ENCODE assay signal across 17 cellular contexts in genomic region chr10:90222372-90222771, GRCh38.
DNase-seq lines count a peak whose midpoint lies in the region; ATAC-seq and TF ChIP-seq lines count a peak whose summit lies in the region.
"Had no signal": no experiment of that assay in that cellular context is flagged by ENCODE, and none has a peak within 500 bp of the region (broad histone marks: within the 10 kb centered on the region; RNA-seq: fewer than 3 reads in every experiment).

No MANE protein-coding gene starts in this region.

- H3K27ac ChIP-seq in HCT116 (ENCODE audit: low read depth, low read length) (peak overlapping the region; percentile 87), coronary artery (no peak overlapping the region), left ventricle myocardium inferior (replicated peaks) (no peak overlapping the region)
- H3K27ac ChIP-seq: ovary had no signal

- H3K4me3 ChIP-seq in HCT116 (replicated peaks in 1 of 2; ENCODE audit: low read depth in 1 of 2, low read length in 2 of 2) (peak overlapping the region in 1 of 2 experiments; percentile 14; a peak in 1 of 4 replicates), fibroblast of the aortic adventitia (ENCODE audit: low read depth, low read length) (no peak overlapping the region), skeletal muscle cell (ENCODE audit: low read depth, low read length) (no peak overlapping the region), coronary artery (no peak overlapping the region), left ventricle myocardium inferior (no peak overlapping the region)
- H3K4me3 ChIP-seq: ovary had no signal

- no peaks in the 10 kb centered on the region for H3K79me2 ChIP-seq in HCT116 (ENCODE audit: insufficient read depth, low read length)

- peak overlapping the region; percentile 28 for H2AFZ ChIP-seq in HCT116 (ENCODE audit: low read depth, low read length, poor library complexity, severe bottlenecking)

- peak overlapping the region; percentile 42 for H3K9ac ChIP-seq in HCT116 (ENCODE audit: low read length)

- no peaks in the 10 kb centered on the region for H4K20me1 ChIP-seq in HCT116 (ENCODE audit: insufficient read depth)

- TF ChIP-seq RAD21 in HCT116 (IDR thresholded peaks at IDR 0.05; ENCODE audit: low read depth) = 0 out of 2 replicates have a peak, but pooled peaks have one; percentile 2

- no peak for TF ChIP-seq POLR2A in HCT116 (IDR thresholded peaks at IDR 0.05; ENCODE audit: borderline replicate concordance, extremely low read depth, insufficient read depth, insufficient read length)

- POLR2A ChIA-PET in HCT116 (lab: Charles Lee) = no interaction called here

- peak; percentile 56 for ATAC-seq in HCT116
- ATAC-seq: esophagus mucosa, left lobe of liver had no signal

- TF ChIP-seq CTCF in HCT116 (IDR thresholded peaks at IDR 0.05 in 2 of 3, conservative IDR thresholded peaks at IDR 0.05 in 1 of 3; ENCODE audit: borderline replicate concordance in 1 of 3, insufficient read depth in 1 of 3, low read depth in 2 of 3, low read length in 2 of 3) = no peak
- TF ChIP-seq CTCF in fibroblast of the aortic adventitia (IDR thresholded peaks at IDR 0.05; ENCODE audit: insufficient read depth, low read length) = no peak
- TF ChIP-seq CTCF in coronary artery (IDR thresholded peaks at IDR 0.05) = no peak
- no peak for TF ChIP-seq CTCF in left ventricle myocardium inferior (IDR thresholded peaks at IDR 0.05; ENCODE audit: borderline replicate concordance)
- no peak for TF ChIP-seq CTCF in GM20000 (IDR thresholded peaks at IDR 0.05; ENCODE audit: extremely low read depth, missing control alignments)

- DNase-seq in HCT116 (ENCODE audit: low read depth, low spot score) = peak; percentile 45
- peak; percentile 41 for DNase-seq in T1000 (lab: John Stamatoyannopoulos, UW)
- peak; percentile 76 for DNase-seq in fibroblast of the aortic adventitia (ENCODE audit: low read depth)
- DNase-seq in skeletal muscle cell (ENCODE audit: low read depth) = peak; percentile 83
- DNase-seq in coronary artery (ENCODE audit: low spot score) = no peak
- no peak for DNase-seq in left ventricle myocardium inferior
- no peak for DNase-seq in GM20000 (ENCODE audit: low spot score)
- no peak for DNase-seq in SHP77 (lab: John Stamatoyannopoulos, UW)
- DNase-seq: CD8-positive, alpha-beta memory T cell; central memory CD4-positive, alpha-beta T cell; NCI-H1436 treated with DMSO at 0.1 percent for 48 hours; NCI-H748 treated with DMSO at 0.1 percent for 48 hours; ovary; stimulated activated CD4-positive, alpha-beta T cell treated with anti-CD3 and anti-CD28 coated beads, Interleukin-2, amount 100 ng/mL, for 24 hours; stimulated activated naive CD4-positive, alpha-beta T cell had no signal

- no peaks in the 10 kb centered on the region for H3K27me3 ChIP-seq in HCT116 (ENCODE audit: insufficient read depth, low read length)
- H3K27me3 ChIP-seq in left ventricle myocardium inferior (ENCODE audit: low read depth) = no peaks in the 10 kb centered on the region
- H3K27me3 ChIP-seq: ovary had no signal

- H3K9me3 ChIP-seq in HCT116 (ENCODE audit: control insufficient read depth in 1 of 2, insufficient read depth in 1 of 2, low read depth in 1 of 2, low read length in 2 of 2) (0 out of 4 replicates have a peak, but pooled peaks cover 0 to 4% of the 10 kb centered on the region in 2 experiments), left ventricle myocardium inferior (replicated peaks) (no peaks in the 10 kb centered on the region)
- H3K9me3 ChIP-seq: ovary had no signal

- peaks cover 0 to 25% of the 10 kb centered on the region in 2 experiments; a peak in 1 of 4 replicates for H3K36me3 ChIP-seq in HCT116 (ENCODE audit: control insufficient read depth in 1 of 2, insufficient read depth in 2 of 2, low read length in 2 of 2)
- H3K36me3 ChIP-seq in left ventricle myocardium inferior = no peaks in the 10 kb centered on the region
- H3K36me3 ChIP-seq: ovary had no signal

- intact Hi-C loops in HCT116 (cut with micrococcal nuclease) = loop anchor here (10.0 kb wide), 1 partner anchor 632 kb away; the partner anchor contains the start of gene HTR7
- intact Hi-C loops in left ventricle myocardium inferior (cut with micrococcal nuclease) = no loop called here

- CTCF ChIA-PET in HCT116 (lab: Charles Lee) = no interaction called here

- no peaks in the 10 kb centered on the region for H3K9me2 ChIP-seq in HCT116 (ENCODE audit: insufficient read depth)

- no TSS peak for BruUV-seq in HCT116 (replicated peaks; lab: Mats Ljungman, UMichigan)

- RAD21 ChIA-PET in HCT116 (lab: Charles Lee; ENCODE audit: low non-redundant PET in 1 of 2, low total read pairs in 2 of 2, uncharacterized antibody in 2 of 2, unreplicated experiment in 2 of 2) = no interaction called here

- H3K4me1 ChIP-seq in HCT116 (ENCODE audit: control insufficient read depth in 1 of 2, insufficient read depth in 2 of 2, low read length in 2 of 2) = peaks cover 34 to 56% of the 10 kb centered on the region in 2 experiments
- no peaks in the 10 kb centered on the region for H3K4me1 ChIP-seq in left ventricle myocardium inferior

- peak overlapping the region; percentile 55 for H3K4me2 ChIP-seq in HCT116 (ENCODE audit: low read length)

TF ChIP-seq in HCT116, 20 proteins besides CTCF, POLR2A, EP300 and RAD21:
- TF ChIP-seq CEBPB (IDR thresholded peaks at IDR 0.05; ENCODE audit: low read depth) (peak; percentile 48; the same call in 1 of the 2 replicates), MAX (IDR thresholded peaks at IDR 0.05) (no peak), SP1 (IDR thresholded peaks at IDR 0.05; ENCODE audit: low read depth) (peak; percentile 39; the same call in 1 of the 2 replicates), CBX3 (IDR thresholded peaks at IDR 0.05; ENCODE audit: low read depth) (peak; percentile 63), SIN3A (IDR thresholded peaks at IDR 0.05; ENCODE audit: low read depth) (0 out of 2 replicates have a peak, but pooled peaks have one; percentile 27), JUND (IDR thresholded peaks at IDR 0.05) (peak; percentile 78), SRF (IDR thresholded peaks at IDR 0.05; ENCODE audit: low read depth) (no peak), ELF1 (IDR thresholded peaks at IDR 0.05; ENCODE audit: borderline replicate concordance, low read depth) (no peak), FOSL1 (IDR thresholded peaks at IDR 0.05; ENCODE audit: low read depth) (peak; percentile 56; the same call in 1 of the 2 replicates), ATF3 (IDR thresholded peaks at IDR 0.05) (peak; percentile 57; the same call in 1 of the 2 replicates), ZNF274 (IDR thresholded peaks at IDR 0.05; ENCODE audit: low read depth, low read length) (no peak)
- TF ChIP-seq, protein P1, sequence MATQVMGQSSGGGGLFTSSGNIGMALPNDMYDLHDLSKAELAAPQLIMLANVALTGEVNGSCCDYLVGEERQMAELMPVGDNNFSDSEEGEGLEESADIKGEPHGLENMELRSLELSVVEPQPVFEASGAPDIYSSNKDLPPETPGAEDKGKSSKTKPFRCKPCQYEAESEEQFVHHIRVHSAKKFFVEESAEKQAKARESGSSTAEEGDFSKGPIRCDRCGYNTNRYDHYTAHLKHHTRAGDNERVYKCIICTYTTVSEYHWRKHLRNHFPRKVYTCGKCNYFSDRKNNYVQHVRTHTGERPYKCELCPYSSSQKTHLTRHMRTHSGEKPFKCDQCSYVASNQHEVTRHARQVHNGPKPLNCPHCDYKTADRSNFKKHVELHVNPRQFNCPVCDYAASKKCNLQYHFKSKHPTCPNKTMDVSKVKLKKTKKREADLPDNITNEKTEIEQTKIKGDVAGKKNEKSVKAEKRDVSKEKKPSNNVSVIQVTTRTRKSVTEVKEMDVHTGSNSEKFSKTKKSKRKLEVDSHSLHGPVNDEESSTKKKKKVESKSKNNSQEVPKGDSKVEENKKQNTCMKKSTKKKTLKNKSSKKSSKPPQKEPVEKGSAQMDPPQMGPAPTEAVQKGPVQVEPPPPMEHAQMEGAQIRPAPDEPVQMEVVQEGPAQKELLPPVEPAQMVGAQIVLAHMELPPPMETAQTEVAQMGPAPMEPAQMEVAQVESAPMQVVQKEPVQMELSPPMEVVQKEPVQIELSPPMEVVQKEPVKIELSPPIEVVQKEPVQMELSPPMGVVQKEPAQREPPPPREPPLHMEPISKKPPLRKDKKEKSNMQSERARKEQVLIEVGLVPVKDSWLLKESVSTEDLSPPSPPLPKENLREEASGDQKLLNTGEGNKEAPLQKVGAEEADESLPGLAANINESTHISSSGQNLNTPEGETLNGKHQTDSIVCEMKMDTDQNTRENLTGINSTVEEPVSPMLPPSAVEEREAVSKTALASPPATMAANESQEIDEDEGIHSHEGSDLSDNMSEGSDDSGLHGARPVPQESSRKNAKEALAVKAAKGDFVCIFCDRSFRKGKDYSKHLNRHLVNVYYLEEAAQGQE (IDR thresholded peaks at IDR 0.05; ENCODE audit: low read depth) = no peak

Comparison
In these comparisons a context has a peak if more than half of its experiments do, and no peak if none do; other contexts are left out.
1. DNase-seq: peak in HCT116 (single experiment), T1000 (single experiment), fibroblast of the aortic adventitia (single experiment) and skeletal muscle cell (single experiment); none in coronary artery (single experiment), left ventricle myocardium inferior (single experiment), GM20000 (single experiment) and SHP77 (0 of 2).